In the genomic region with DNA sequence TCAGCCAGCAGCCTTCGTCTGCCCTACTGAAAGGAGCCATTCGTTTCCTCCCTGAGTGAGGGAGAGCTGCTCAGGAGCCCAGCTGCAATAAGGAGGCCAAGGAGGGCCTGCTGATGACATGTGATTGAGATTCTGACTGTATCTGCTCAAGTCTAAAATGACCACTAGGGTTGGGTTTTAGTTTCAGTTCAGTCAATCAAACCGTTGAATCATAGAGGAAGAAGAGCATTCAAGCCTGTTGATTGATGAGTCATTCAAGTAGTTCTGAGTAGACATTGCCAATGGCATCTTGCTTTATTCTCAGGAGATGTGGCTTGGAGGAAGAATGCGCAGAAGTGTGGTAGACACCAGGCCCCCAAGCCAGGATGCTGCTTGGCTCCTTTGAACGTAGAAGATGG, we compare ENCODE assay signal across 8 cellular contexts. TPM values are rescaled to one million over a fixed set of nuclear protein-coding genes. Genes with fewer than 3 reads are reported as not detected.
DNase-seq lines count a peak whose midpoint lies in the region; ATAC-seq lines count a peak whose summit lies in the region.

No MANE protein-coding gene starts in this region.

- ATAC-seq in HG02938 (IDR thresholded peaks at IDR 0.05; ENCODE audit: unreplicated experiment) = peak; percentile 92

- DNase-seq in activated naive CD4-positive, alpha-beta T cell treated with Interleukin-2 at 50 U/mL for 16 hours = peak; percentile 20
- no peak for DNase-seq in activated naive CD4-positive, alpha-beta T cell (lab: John Stamatoyannopoulos, UW)
- DNase-seq in SIG-M5 (lab: John Stamatoyannopoulos, UW) (peak; percentile 65), renal cortical epithelial cell (ENCODE audit: low read depth) (peak; percentile 86), COLO668 (lab: John Stamatoyannopoulos, UW; ENCODE audit: unreplicated experiment) (no peak), head of caudate nucleus (no peak)
- DNase-seq in effector CD8-positive, alpha-beta T cell (lab: John Stamatoyannopoulos, UW) = no peak

- intact Hi-C loops in head of caudate nucleus (cut with DNase I) = no loop called here

RNA-seq across cellular contexts. Expression of gene BCL2L11, which starts 19.9 kb away (rescaled TPM):
- 3.8 and 29.1 TPM in 2 replicates for total RNA-seq in renal cortical epithelial cell

Comparison
In these comparisons a context has a peak if more than half of its experiments do, and no peak if none do; other contexts are left out.
1. DNase-seq: peak in activated naive CD4-positive, alpha-beta T cell treated with Interleukin-2 at 50 U/mL for 16 hours (single experiment), SIG-M5 (single experiment) and renal cortical epithelial cell (single experiment); none in activated naive CD4-positive, alpha-beta T cell (0 of 4), COLO668 (single experiment), effector CD8-positive, alpha-beta T cell (single experiment) and head of caudate nucleus (0 of 42).